23 cellular contexts compared by ENCODE assay signal in genomic region chr6:84785676-84786075, GRCh38. TPM values are rescaled to one million over a fixed set of nuclear protein-coding genes. Genes with fewer than 3 reads are reported as not detected.
"Had no signal": no experiment of that assay in that cellular context is flagged by ENCODE, and none has a peak within 500 bp of the region (broad histone marks: within the 10 kb centered on the region; RNA-seq: fewer than 3 reads in every experiment).

No MANE protein-coding gene starts in this region.

- H3K27ac ChIP-seq: adrenal gland, Peyer's patch, VCaP had no signal

- ATAC-seq: activated CD4-positive, alpha-beta T cell treated with anti-CD3 and anti-CD28 coated beads for 36 hours; activated CD8-positive, alpha-beta T cell treated with anti-CD3 and anti-CD28 coated beads for 36 hours; activated T-cell treated with anti-CD3 and anti-CD28 coated beads, Interleukin-2, amount 50 U/mL, for 72 hours; T-helper 17 cell had no signal

- DNase-seq: activated CD4-positive, alpha-beta T cell treated with anti-CD3 and anti-CD28 coated beads for 36 hours; activated CD4-positive, alpha-beta T cell treated with anti-CD3 and anti-CD28 coated beads, Interleukin-2, amount 50 U/mL, for 1 hour; activated CD8-positive, alpha-beta memory T cell treated with anti-CD3 and anti-CD28 coated beads, Interleukin-2, amount 50 U/mL, for 4 hours; activated CD8-positive, alpha-beta T cell treated with anti-CD3 and anti-CD28 coated beads for 36 hours; activated naive CD4-positive, alpha-beta T cell treated with anti-CD3 and anti-CD28 coated beads, Interleukin-2, amount 50 U/mL, for 16 hours; activated naive CD8-positive, alpha-beta T cell treated with anti-CD3 and anti-CD28 coated beads, Interleukin-2, amount 10 ng/mL, durations not matched to agents 7 days and 5 days; activated T-cell treated with anti-CD3 and anti-CD28 coated beads, Interleukin-2, amount 50 U/mL, for 72 hours; adrenal gland; anterior cingulate cortex; Karpas-422; NCI-H1105 treated with DMSO at 0.1 percent for 48 hours; NCI-H1436 treated with DMSO at 0.1 percent for 48 hours; NCI-H187; NCI-H2081; NCI-H446; NCI-H524; Peyer's patch; SIG-M5; T-helper 17 cell; T1000 had no signal

- H3K4me1 ChIP-seq: adrenal gland, Peyer's patch had no signal

- H3K4me3 ChIP-seq: adrenal gland, Peyer's patch had no signal

- H3K36me3 ChIP-seq: adrenal gland, Peyer's patch had no signal

- FAIRE-seq: bronchial epithelial cell, TTC549 had no signal

- H3K27me3 ChIP-seq: adrenal gland, Peyer's patch had no signal

- H3K9me3 ChIP-seq: adrenal gland, Peyer's patch had no signal

RNA-seq across cellular contexts. Expression of gene TBX18, which starts 21.3 kb away (rescaled TPM):
- total RNA-seq: activated CD4-positive, alpha-beta T cell treated with anti-CD3 and anti-CD28 coated beads for 36 hours; activated CD8-positive, alpha-beta T cell treated with anti-CD3 and anti-CD28 coated beads for 36 hours; activated naive CD8-positive, alpha-beta T cell treated with anti-CD3 and anti-CD28 coated beads, Interleukin-2, amount 10 ng/mL, durations not matched to agents 7 days and 5 days; activated T-cell treated with anti-CD3 and anti-CD28 coated beads, Interleukin-2, amount 50 U/mL, for 72 hours; T-helper 17 cell had no signal
